Comparison of ENCODE assay signal across 8 cellular contexts in genomic region chr6:148999921-149000589, GRCh38.
A peak's percentile ranks its signal among the peaks of the same experiment; 100 is the strongest.
DNase-seq lines count a peak whose midpoint lies in the region; ATAC-seq, FAIRE-seq and TF ChIP-seq lines count a peak whose summit lies in the region.

No MANE protein-coding gene starts in this region.

- H3K27ac ChIP-seq in ascending aorta (peak overlapping the region; percentile 27 to 70), keratinocyte (ENCODE audit: control insufficient read depth, insufficient read depth, low read length) (no peak overlapping the region), uterus (no peak overlapping the region)
- no peak overlapping the region for H3K27ac ChIP-seq in CD8-positive, alpha-beta T cell (ENCODE audit: low read depth, low read length)

- peaks cover 6% of the 10 kb centered on the region for H3K9me3 Mint-ChIP-seq in activated naive CD4-positive, alpha-beta T cell treated with anti-CD3 and anti-CD28 coated beads, Interleukin-2, amount 50 U/mL, for 24 hours
- H3K9me3 Mint-ChIP-seq in CD8-positive, alpha-beta T cell: peaks cover 11% of the 10 kb centered on the region

- TF ChIP-seq CTCF in ascending aorta (IDR thresholded peaks at IDR 0.05) (no peak), keratinocyte (optimal IDR thresholded peaks at IDR 0.05 in 1 of 3, IDR thresholded peaks at IDR 0.05 in 1 of 3, conservative IDR thresholded peaks at IDR 0.05 in 1 of 3; ENCODE audit: extremely low read depth in 1 of 3, insufficient read depth in 2 of 3, low read length in 3 of 3) (no peak), uterus (IDR thresholded peaks at IDR 0.05) (no peak)
- TF ChIP-seq CTCF in CD8-positive, alpha-beta T cell (IDR thresholded peaks at IDR 0.05): no peak

- no peak overlapping the region for H3K27ac Mint-ChIP-seq in activated naive CD4-positive, alpha-beta T cell treated with anti-CD3 and anti-CD28 coated beads, Interleukin-2, amount 50 U/mL, for 24 hours
- no peak overlapping the region for H3K27ac Mint-ChIP-seq in CD8-positive, alpha-beta T cell

- intact Hi-C loops in ascending aorta (cut with DNase I) (no loop called here), uterus (cut with DNase I; ENCODE audit: low total_unique reads) (no loop called here)
- intact Hi-C loops in CD8-positive, alpha-beta T cell (cut with DNase I, micrococcal nuclease): no loop called here

- H3K4me3 ChIP-seq in ascending aorta (no peak overlapping the region), keratinocyte (ENCODE audit: control insufficient read depth in 2 of 3, extremely low read depth in 1 of 3, insufficient read depth in 2 of 3, low read depth in 1 of 3, low read length in 3 of 3) (no peak overlapping the region), uterus (no peak overlapping the region)
- H3K4me3 ChIP-seq in CD8-positive, alpha-beta T cell (ENCODE audit: low read depth, low read length): no peak overlapping the region

- no peak overlapping the region for H3K9ac ChIP-seq in keratinocyte (ENCODE audit: control insufficient read depth, extremely low read depth, insufficient read depth, low read length)

- peaks cover 8% of the 10 kb centered on the region for H3K36me3 Mint-ChIP-seq in activated naive CD4-positive, alpha-beta T cell treated with anti-CD3 and anti-CD28 coated beads, Interleukin-2, amount 50 U/mL, for 24 hours
- H3K36me3 Mint-ChIP-seq in CD8-positive, alpha-beta T cell: peaks cover 4% of the 10 kb centered on the region

- DNase-seq in activated naive CD4-positive, alpha-beta T cell treated with anti-CD3 and anti-CD28 coated beads, Interleukin-2, amount 50 U/mL, for 16 hours: no peak
- peak in 1 of 2 donors; percentile 86 for DNase-seq in ascending aorta (ENCODE audit: low spot score in 2 of 2)
- no peak for DNase-seq in keratinocyte (ENCODE audit: low read depth, low spot score)
- peak; percentile 41 to 52 for DNase-seq in uterus
- DNase-seq in CD8-positive, alpha-beta T cell: no peak
- no peak for DNase-seq in NAMALWA (ENCODE audit: low spot score)
- no peak for DNase-seq in activated gamma-delta T cell (lab: John Stamatoyannopoulos, UW)

- H3K4me3 Mint-ChIP-seq in activated naive CD4-positive, alpha-beta T cell treated with anti-CD3 and anti-CD28 coated beads, Interleukin-2, amount 50 U/mL, for 24 hours: peak overlapping the region; percentile 16
- no peak overlapping the region for H3K4me3 Mint-ChIP-seq in CD8-positive, alpha-beta T cell

- H3K9me1 ChIP-seq in keratinocyte (ENCODE audit: control insufficient read depth, extremely low read depth, insufficient read depth, low read length): no peaks in the 10 kb centered on the region

- CTCF ChIA-PET in CD8-positive, alpha-beta T cell (lab: Charles Lee): no interaction called here

- H4K20me1 ChIP-seq in keratinocyte (ENCODE audit: control insufficient read depth, extremely low read depth, insufficient read depth, low read length): no peaks in the 10 kb centered on the region

- no peaks in the 10 kb centered on the region for H3K36me3 ChIP-seq in ascending aorta
- H3K36me3 ChIP-seq in keratinocyte (ENCODE audit: control insufficient read depth in 2 of 2, extremely low read depth in 1 of 2, insufficient read depth in 2 of 2, low read length in 2 of 2): no peaks in the 10 kb centered on the region
- H3K36me3 ChIP-seq in uterus: no peaks in the 10 kb centered on the region
- no peaks in the 10 kb centered on the region for H3K36me3 ChIP-seq in CD8-positive, alpha-beta T cell (ENCODE audit: insufficient read depth, low read length)

- H2AFZ ChIP-seq in keratinocyte (ENCODE audit: control insufficient read depth, low read length): no peak overlapping the region

- FAIRE-seq in keratinocyte (lab: Jason Lieb, UNC): peak; percentile 91

- no peak for ATAC-seq in CD8-positive, alpha-beta T cell

- H3K4me1 ChIP-seq in ascending aorta (peaks cover 0 to 24% of the 10 kb centered on the region in 2 donors), keratinocyte (ENCODE audit: control insufficient read depth, extremely low read depth, insufficient read depth, low read length) (peaks cover 16% of the 10 kb centered on the region), uterus (no peaks in the 10 kb centered on the region)
- no peaks in the 10 kb centered on the region for H3K4me1 ChIP-seq in CD8-positive, alpha-beta T cell (ENCODE audit: insufficient read depth, low read length)

- H3K9me3 ChIP-seq in ascending aorta (peaks cover 0 to 7% of the 10 kb centered on the region in 2 donors), keratinocyte (ENCODE audit: control insufficient read depth, low read depth, low read length) (no peaks in the 10 kb centered on the region), uterus (peaks cover 0 to 7% of the 10 kb centered on the region in 2 donors)
- no peaks in the 10 kb centered on the region for H3K9me3 ChIP-seq in CD8-positive, alpha-beta T cell (ENCODE audit: low read length)

- H3K79me2 ChIP-seq in keratinocyte (ENCODE audit: control insufficient read depth, insufficient read depth, low read length): no peaks in the 10 kb centered on the region

- POLR2A ChIA-PET in CD8-positive, alpha-beta T cell (lab: Charles Lee): interaction anchor here (0.6 kb wide), 2 partner anchors 495 to 899 kb away, joined by 3 to 4 read pairs; no protein-coding TSS in a partner anchor

- peaks cover 12% of the 10 kb centered on the region for H3K4me1 Mint-ChIP-seq in activated naive CD4-positive, alpha-beta T cell treated with anti-CD3 and anti-CD28 coated beads, Interleukin-2, amount 50 U/mL, for 24 hours
- peaks cover 13% of the 10 kb centered on the region for H3K4me1 Mint-ChIP-seq in CD8-positive, alpha-beta T cell (ENCODE audit: low read depth)

- no peaks in the 10 kb centered on the region for H3K27me3 ChIP-seq in ascending aorta
- no peaks in the 10 kb centered on the region for H3K27me3 ChIP-seq in keratinocyte (ENCODE audit: control insufficient read depth, extremely low read depth, insufficient read depth, low read length)
- H3K27me3 ChIP-seq in uterus: no peaks in the 10 kb centered on the region
- H3K27me3 ChIP-seq in CD8-positive, alpha-beta T cell (ENCODE audit: insufficient read depth, low read length): no peaks in the 10 kb centered on the region

- dilution Hi-C loops in keratinocyte (cut with MboI; ENCODE audit: extremely low pct_ligation_motif_present, low sequenced_read_pairs): no loop called here

- peak overlapping the region; percentile 57 for H3K4me2 ChIP-seq in keratinocyte (ENCODE audit: control insufficient read depth, extremely low read depth, insufficient read depth, low read depth, low read length)

- H3K27me3 Mint-ChIP-seq in activated naive CD4-positive, alpha-beta T cell treated with anti-CD3 and anti-CD28 coated beads, Interleukin-2, amount 50 U/mL, for 24 hours: peaks cover 3% of the 10 kb centered on the region
- no peaks in the 10 kb centered on the region for H3K27me3 Mint-ChIP-seq in CD8-positive, alpha-beta T cell (ENCODE audit: low read depth)

- TF ChIP-seq POLR2A in uterus (IDR thresholded peaks at IDR 0.05): no peak

Comparison
In these comparisons a context has a peak if more than half of its experiments do, and no peak if none do; other contexts are left out.
1. DNase-seq: peak in uterus (2 of 2); none in activated naive CD4-positive, alpha-beta T cell treated with anti-CD3 and anti-CD28 coated beads, Interleukin-2, amount 50 U/mL, for 16 hours (single experiment), keratinocyte (single experiment), CD8-positive, alpha-beta T cell (0 of 7), NAMALWA (single experiment) and activated gamma-delta T cell (single experiment).
2. H3K27ac ChIP-seq: peak in ascending aorta (2 of 2); none in keratinocyte (single experiment), uterus (0 of 2) and CD8-positive, alpha-beta T cell (single experiment).